Comparison of ENCODE assay signal across 26 cellular contexts in genomic region chr7:107922891-107923290, GRCh38. TPM values are rescaled to one million over a fixed set of nuclear protein-coding genes. Genes with fewer than 3 reads are reported as not detected.
DNase-seq lines count a peak whose midpoint lies in the region; ATAC-seq and TF ChIP-seq lines count a peak whose summit lies in the region.
"Had no signal": no experiment of that assay in that cellular context is flagged by ENCODE, and none has a peak within 500 bp of the region (broad histone marks: within the 10 kb centered on the region; RNA-seq: fewer than 3 reads in every experiment).

No MANE protein-coding gene starts in this region.

- TF ChIP-seq POLR2A in sigmoid colon (IDR thresholded peaks at IDR 0.05), result no peak

- intact Hi-C loops in CD8-positive, alpha-beta T cell (cut with DNase I, micrococcal nuclease), result no loop called here
- intact Hi-C loops in sigmoid colon (cut with DNase I), result loop anchor here (5.0 kb wide), 1 partner anchor 79 kb away; the partner anchor contains the start of gene LAMB1

- no peak overlapping the region for H3K4me3 ChIP-seq in CD8-positive, alpha-beta T cell (ENCODE audit: low read depth, low read length)
- no peak overlapping the region for H3K4me3 ChIP-seq in sigmoid colon
- H3K4me3 ChIP-seq: adrenal gland, GM23338, left lung, SK-N-MC, thoracic aorta had no signal

- WGBS in sigmoid colon, 2 donors, result 41 to 49% methylated on average over 1 of the region's 1 CpG

- no peak for TF ChIP-seq CTCF in CD8-positive, alpha-beta T cell (IDR thresholded peaks at IDR 0.05)
- TF ChIP-seq CTCF in sigmoid colon (IDR thresholded peaks at IDR 0.05) (no peak), omental fat pad (IDR thresholded peaks at IDR 0.05) (no peak)

- TF ChIP-seq EP300 in sigmoid colon (IDR thresholded peaks at IDR 0.05), result no peak

- no peaks in the 10 kb centered on the region for H3K27me3 ChIP-seq in CD8-positive, alpha-beta T cell (ENCODE audit: insufficient read depth, low read length)
- H3K27me3 ChIP-seq in sigmoid colon, result no peaks in the 10 kb centered on the region
- H3K27me3 ChIP-seq: adrenal gland, BE2C, brain microvascular endothelial cell, left lung had no signal

- no peak overlapping the region for H3K4me3 Mint-ChIP-seq in CD8-positive, alpha-beta T cell
- H3K4me3 Mint-ChIP-seq: activated CD8-positive, alpha-beta memory T cell treated with anti-CD3 and anti-CD28 coated beads, Interleukin-2, amount 10 ng/mL, durations not matched to agents 7 days and 5 days; GM23338; stimulated activated naive CD8-positive, alpha-beta T cell treated with anti-CD3 and anti-CD28 coated beads, Interleukin-15, Interleukin-2, amounts not matched to agents 100 ng/mL and 50 ng/mL, for 24 hours; T-helper 1 cell treated with Interleukin-12 subunit alpha and Interleukin-12 subunit beta and Interleukin-4 antibody, amounts not matched to agents 30 μg/mL and 1 μg/mL, for 36 hours had no signal

- H3K27ac Mint-ChIP-seq in CD8-positive, alpha-beta T cell, result peak overlapping the region; percentile 25
- H3K27ac Mint-ChIP-seq: activated CD8-positive, alpha-beta memory T cell treated with anti-CD3 and anti-CD28 coated beads, Interleukin-2, amount 10 ng/mL, durations not matched to agents 7 days and 5 days; GM23338; stimulated activated naive CD8-positive, alpha-beta T cell treated with anti-CD3 and anti-CD28 coated beads, Interleukin-15, Interleukin-2, amounts not matched to agents 100 ng/mL and 50 ng/mL, for 24 hours; T-helper 1 cell treated with Interleukin-12 subunit alpha and Interleukin-12 subunit beta and Interleukin-4 antibody, amounts not matched to agents 30 μg/mL and 1 μg/mL, for 36 hours had no signal

- no peaks in the 10 kb centered on the region for H3K27me3 Mint-ChIP-seq in CD8-positive, alpha-beta T cell (ENCODE audit: low read depth)
- H3K27me3 Mint-ChIP-seq: activated CD8-positive, alpha-beta memory T cell treated with anti-CD3 and anti-CD28 coated beads, Interleukin-2, amount 10 ng/mL, durations not matched to agents 7 days and 5 days; stimulated activated naive CD8-positive, alpha-beta T cell treated with anti-CD3 and anti-CD28 coated beads, Interleukin-15, Interleukin-2, amounts not matched to agents 100 ng/mL and 50 ng/mL, for 24 hours had no signal

- ATAC-seq in CD8-positive, alpha-beta T cell, result no peak
- ATAC-seq in omental fat pad (ENCODE audit: low FRiP score), result no peak
- ATAC-seq: activated CD8-positive, alpha-beta memory T cell treated with anti-CD3 and anti-CD28 coated beads, Interleukin-2, amount 10 ng/mL, durations not matched to agents 7 days and 5 days; GM23338; left lung had no signal

- H3K36me3 ChIP-seq in CD8-positive, alpha-beta T cell (ENCODE audit: insufficient read depth, low read length), result peaks cover 18% of the 10 kb centered on the region
- H3K36me3 ChIP-seq in sigmoid colon, result peaks cover 6 to 74% (median 24%) of the 10 kb centered on the region in 4 donors

- no peak for DNase-seq in CD8-positive, alpha-beta T cell
- DNase-seq in amniotic epithelial cell (ENCODE audit: low read depth), result peak; percentile 50
- peak; percentile 42 for DNase-seq in iris pigment epithelial cell (ENCODE audit: low read depth)
- DNase-seq in sigmoid colon, result no peak
- DNase-seq in anterior cingulate cortex (lab: John Stamatoyannopoulos, UW), result no peak
- no peak for DNase-seq in omental fat pad (ENCODE audit: low spot score)
- no peak for DNase-seq in activated T-cell treated with anti-CD3 and anti-CD28 coated beads for 4 hours
- DNase-seq: ACHN; activated CD8-positive, alpha-beta memory T cell treated with anti-CD3 and anti-CD28 coated beads, Interleukin-2, amount 10 ng/mL, durations not matched to agents 7 days and 5 days; activated naive CD4-positive, alpha-beta T cell treated with Interleukin-2 at 50 U/mL for 16 hours; adrenal gland; BE2C; brain microvascular endothelial cell; glutamatergic neuron; islet precursor cell; left lung; NCI-H146; NCI-H226; NCI-H526 treated with DMSO at 0.1 percent for 48 hours; NK-92 treated with Interleukin-12 subunit alpha and Interleukin-12 subunit beta, amount 100 ng/mL, for 24 hours; small intestine had no signal

- H3K4me1 Mint-ChIP-seq in CD8-positive, alpha-beta T cell (ENCODE audit: low read depth), result peaks cover 58% of the 10 kb centered on the region

- CTCF ChIA-PET in CD8-positive, alpha-beta T cell (lab: Charles Lee), result interaction anchor here (1.0 kb wide), 1 partner anchor 43 kb away, joined by 3 read pairs; no protein-coding TSS in a partner anchor

- H3K36me3 Mint-ChIP-seq in CD8-positive, alpha-beta T cell, result peaks cover 70% of the 10 kb centered on the region

- H3K4me1 ChIP-seq in CD8-positive, alpha-beta T cell (ENCODE audit: insufficient read depth, low read length), result peaks cover 26% of the 10 kb centered on the region
- H3K4me1 ChIP-seq in sigmoid colon, result peaks cover 0 to 69% (median 32%) of the 10 kb centered on the region in 4 donors
- H3K4me1 ChIP-seq: BE2C had no signal

- POLR2A ChIA-PET in CD8-positive, alpha-beta T cell (lab: Charles Lee), result no interaction called here

- no peaks in the 10 kb centered on the region for H3K9me3 ChIP-seq in CD8-positive, alpha-beta T cell (ENCODE audit: low read length)
- no peaks in the 10 kb centered on the region for H3K9me3 ChIP-seq in sigmoid colon
- H3K9me3 ChIP-seq: adrenal gland, left lung, thoracic aorta had no signal

- H3K9me3 Mint-ChIP-seq in CD8-positive, alpha-beta T cell, result no peaks in the 10 kb centered on the region
- H3K9me3 Mint-ChIP-seq: GM23338; stimulated activated naive CD8-positive, alpha-beta T cell treated with anti-CD3 and anti-CD28 coated beads, Interleukin-15, Interleukin-2, amounts not matched to agents 100 ng/mL and 50 ng/mL, for 24 hours; T-helper 1 cell treated with Interleukin-12 subunit alpha and Interleukin-12 subunit beta and Interleukin-4 antibody, amounts not matched to agents 30 μg/mL and 1 μg/mL, for 36 hours had no signal

- no peak overlapping the region for H3K27ac ChIP-seq in CD8-positive, alpha-beta T cell (ENCODE audit: low read depth, low read length)
- peak overlapping the region in 3 of 4 donors; percentile 63 to 72 (median 71) for H3K27ac ChIP-seq in sigmoid colon
- H3K27ac ChIP-seq: adrenal gland, brain microvascular endothelial cell, SK-N-MC, thoracic aorta had no signal

RNA-seq across cellular contexts. Expression of gene DLD, which starts 31.9 kb away (rescaled TPM):
- total RNA-seq in CD8-positive, alpha-beta T cell, result 10 to 100 TPM; 83.5 to 85.9 TPM
- total RNA-seq in sigmoid colon (100 to 1,000 TPM in 3 of 4 donors, 10 to 100 TPM in 1; 97.2 to 446 (median 124) TPM), omental fat pad (100 to 1,000 TPM in 1 of 4 donors, 10 to 100 TPM in 3; 46.0 to 112 (median 59.2) TPM)
- 100 to 1,000 TPM in 2 of 3 donors, 10 to 100 TPM in 1; 82.3 to 127 (median 111) TPM for polyA plus RNA-seq in sigmoid colon

Comparison
In these comparisons a context has a peak if more than half of its experiments do, and no peak if none do; other contexts are left out.
1. DNase-seq: peak in amniotic epithelial cell (single experiment) and iris pigment epithelial cell (single experiment); none in CD8-positive, alpha-beta T cell (0 of 7), sigmoid colon (single experiment), anterior cingulate cortex (0 of 58), omental fat pad (single experiment) and activated T-cell treated with anti-CD3 and anti-CD28 coated beads for 4 hours (single experiment).